Comparison of ENCODE assay signal across 1 cellular context in the genomic region with DNA sequence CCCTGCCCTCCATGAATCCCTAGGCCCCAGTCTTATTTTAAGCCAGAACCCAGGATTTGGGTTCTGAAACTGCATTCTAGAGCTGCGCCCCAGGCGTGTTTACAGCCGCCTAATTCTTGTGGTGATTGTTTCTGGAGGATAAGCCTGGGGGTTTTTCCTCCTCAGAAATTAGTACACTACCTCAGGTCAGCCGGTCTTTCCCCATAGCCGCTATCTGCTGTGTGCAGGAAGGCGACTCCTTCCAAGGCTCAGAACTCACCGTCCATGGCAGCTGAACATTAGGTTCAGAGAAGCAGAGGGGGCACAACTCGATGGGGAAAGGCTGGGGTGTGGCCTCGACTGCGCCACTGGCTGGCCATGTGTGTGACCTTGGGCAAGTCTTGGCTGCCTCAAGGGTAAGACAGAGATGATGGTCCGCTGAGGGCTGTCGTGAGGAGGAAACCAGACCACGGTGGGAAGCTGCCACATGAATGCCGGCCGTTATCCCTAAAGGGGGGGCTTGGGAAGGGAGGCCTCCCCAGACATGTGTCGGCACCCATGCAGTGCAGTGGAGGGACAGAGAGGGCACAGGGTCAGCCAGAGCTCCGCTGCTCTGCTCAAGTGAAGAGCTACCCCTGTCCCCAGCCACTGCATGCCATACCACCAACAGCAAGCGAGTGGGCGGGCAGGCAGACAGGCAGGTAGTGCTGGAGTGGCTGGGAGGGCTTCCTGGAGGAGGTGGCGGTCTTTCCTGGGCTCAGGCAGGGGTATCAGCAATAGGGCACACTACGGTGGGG.
TF ChIP-seq lines count a peak whose summit lies in the region.

No MANE protein-coding gene starts in this region.

TF ChIP-seq in HCT116, 20 proteins besides CTCF, POLR2A, EP300 and RAD21:
- TF ChIP-seq EGR1 (IDR thresholded peaks at IDR 0.05; ENCODE audit: low read depth) (peak; percentile 55), MAX (IDR thresholded peaks at IDR 0.05) (no peak)
TF ChIP-seq in HCT116: peak in this region for 1.
